ENCODE assay signal across 24 cellular contexts in genomic region chr11:116540019-116540418, GRCh38.
"Had no signal": no experiment of that assay in that cellular context is flagged by ENCODE, and none has a peak within 500 bp of the region (broad histone marks: within the 10 kb centered on the region; RNA-seq: fewer than 3 reads in every experiment).

No MANE protein-coding gene starts in this region.

- DNase-seq: glutamatergic neuron; heart left ventricle; islet precursor cell; left ventricle myocardium inferior; naive thymus-derived CD8-positive, alpha-beta T cell; occipital lobe; ovary; retina; right cardiac atrium; stimulated activated CD4-positive, alpha-beta T cell treated with anti-CD3 and anti-CD28 coated beads, Interleukin-1b, Interleukin-23, amount 100 ng/mL, for 48 hours; stimulated activated CD4-positive, alpha-beta T cell treated with anti-CD3 and anti-CD28 coated beads, Interleukin-2, amount 100 ng/mL, for 48 hours; stimulated activated CD4-positive, alpha-beta T cell treated with anti-CD3 and anti-CD28 coated beads, Interleukin-4, amount 100 ng/mL, for 4 hours; stimulated activated naive B cell treated with anti-CD40 and anti-IgM and Interleukin-4, amounts not matched to agents 10 μg/mL and 1 μg/mL and 100 μg/mL, for 72 hours; stimulated activated naive CD8-positive, alpha-beta T cell treated with anti-CD3 and anti-CD28 coated beads, Interleukin-15, Interleukin-2, amounts not matched to agents 100 U/mL and 50 U/mL, for 24 hours; stomach; testis; thyroid gland; transverse colon; upper lobe of left lung had no signal

- H3K27ac ChIP-seq: heart left ventricle, left ventricle myocardium inferior, neutrophil, ovary, prostate gland, stomach, testis, thyroid gland, transverse colon, upper lobe of left lung had no signal

- H3K9me3 ChIP-seq: left ventricle myocardium inferior, neutrophil, ovary, prostate gland, testis, thyroid gland, transverse colon, upper lobe of left lung had no signal

- H3K4me1 ChIP-seq: heart left ventricle, left ventricle myocardium inferior, prostate gland, stomach, testis, thyroid gland, transverse colon, upper lobe of left lung had no signal

- H3K27me3 ChIP-seq: ovary, testis, thyroid gland, upper lobe of left lung had no signal

- H3K36me3 ChIP-seq: heart left ventricle, left ventricle myocardium inferior, neutrophil, ovary, prostate gland, stomach, thyroid gland, transverse colon, upper lobe of left lung had no signal

- H3K4me2 ChIP-seq: smooth muscle cell had no signal

- H3K4me3 ChIP-seq: heart left ventricle, left ventricle myocardium inferior, lung, ovary, prostate gland, smooth muscle cell, stomach, testis, thyroid gland, transverse colon, upper lobe of left lung had no signal

- FAIRE-seq: urothelium cell line had no signal

- ATAC-seq: heart left ventricle; naive thymus-derived CD8-positive, alpha-beta T cell; right cardiac atrium; stimulated activated naive B cell treated with anti-CD40 and anti-IgM and Interleukin-4, amounts not matched to agents 10 μg/mL and 1 μg/mL and 100 μg/mL, for 72 hours; stimulated activated naive CD8-positive, alpha-beta T cell treated with anti-CD3 and anti-CD28 coated beads, Interleukin-15, Interleukin-2, amounts not matched to agents 100 U/mL and 50 U/mL, for 24 hours had no signal
